24 cellular contexts compared by ENCODE assay signal in the genomic region with DNA sequence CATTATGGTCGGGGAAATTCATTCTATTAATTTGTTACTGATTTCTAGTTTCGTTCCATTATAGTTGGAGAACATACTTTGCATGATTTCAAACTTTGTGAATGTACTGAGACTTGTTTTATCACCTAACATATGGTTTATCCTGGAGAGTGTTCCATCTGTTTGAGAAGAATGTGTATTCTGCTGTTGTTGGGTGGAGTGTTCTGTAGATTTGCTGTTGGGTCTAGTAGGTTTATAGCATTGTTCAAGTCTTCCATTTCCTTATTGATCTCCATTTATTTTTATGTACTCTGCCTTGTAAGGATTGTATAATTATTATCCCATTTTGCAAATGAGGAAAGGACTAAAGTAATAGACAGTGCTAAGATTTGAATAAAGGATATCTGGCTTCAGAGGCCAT.
"Had no signal": no experiment of that assay in that cellular context is flagged by ENCODE, and none has a peak within 500 bp of the region (broad histone marks: within the 10 kb centered on the region; RNA-seq: fewer than 3 reads in every experiment).

No MANE protein-coding gene starts in this region.

- FAIRE-seq: endometrium, islet of Langerhans had no signal

- H3K27me3 ChIP-seq: esophagus muscularis mucosa, gastrocnemius medialis, heart right ventricle, neutrophil, suprapubic skin, thyroid gland, upper lobe of left lung, uterus had no signal

- H3K36me3 ChIP-seq: uterus had no signal

- H3K4me3 ChIP-seq: coronary artery, esophagus muscularis mucosa, gastrocnemius medialis, heart right ventricle, left ventricle myocardium inferior, lower lobe of right lung, skin epidermis, suprapubic skin, thyroid gland, upper lobe of left lung, uterus had no signal

- H3K9me3 Mint-ChIP-seq: naive thymus-derived CD4-positive, alpha-beta T cell had no signal

- DNase-seq: effector memory CD4-positive, alpha-beta T cell; gastrocnemius medialis; heart right ventricle; hypothalamus; left ventricle myocardium inferior; lower lobe of right lung; mesenchymal stem cell; midbrain; naive thymus-derived CD4-positive, alpha-beta T cell; posterior cingulate gyrus; stimulated activated CD4-positive, alpha-beta T cell treated with anti-CD3 and anti-CD28 coated beads, Interleukin-12 subunit alpha, Interleukin-12 subunit beta, amount 100 ng/mL, for 4 hours; stimulated activated naive CD8-positive, alpha-beta T cell treated with anti-CD3 and anti-CD28 coated beads, Interleukin-15, Interleukin-2, amounts not matched to agents 100 U/mL and 50 U/mL, for 24 hours; thyroid gland; upper lobe of left lung; uterus had no signal

- H3K4me1 ChIP-seq: uterus had no signal

- H3K9me3 ChIP-seq: esophagus muscularis mucosa, gastrocnemius medialis, heart right ventricle, left ventricle myocardium inferior, lower lobe of right lung, neutrophil, suprapubic skin, thyroid gland, upper lobe of left lung, uterus had no signal

- ATAC-seq: gastrocnemius medialis; heart right ventricle; lower lobe of right lung; naive thymus-derived CD4-positive, alpha-beta T cell; sciatic nerve; stimulated activated naive CD8-positive, alpha-beta T cell treated with anti-CD3 and anti-CD28 coated beads, Interleukin-15, Interleukin-2, amounts not matched to agents 100 U/mL and 50 U/mL, for 24 hours had no signal

- H3K27me3 Mint-ChIP-seq: naive thymus-derived CD4-positive, alpha-beta T cell had no signal

- H3K27ac ChIP-seq: coronary artery, epithelial cell of prostate, esophagus muscularis mucosa, gastrocnemius medialis, heart right ventricle, left ventricle myocardium inferior, lower lobe of right lung, neutrophil, skin epidermis, suprapubic skin, thyroid gland, upper lobe of left lung, uterus had no signal

- H3K4me3 Mint-ChIP-seq: naive thymus-derived CD4-positive, alpha-beta T cell had no signal
